In genomic region chr13:76884571-76885202, GRCh38 we compare ENCODE assay signal across 8 cellular contexts. TPM values are rescaled to one million over a fixed set of nuclear protein-coding genes. Genes with fewer than 3 reads are reported as not detected.
A peak's percentile ranks its signal among the peaks of the same experiment; 100 is the strongest.
DNase-seq lines count a peak whose midpoint lies in the region; ATAC-seq, FAIRE-seq and TF ChIP-seq lines count a peak whose summit lies in the region.

No MANE protein-coding gene starts in this region.

- H3K27me3 ChIP-seq in Panc1 (ENCODE audit: control insufficient read depth, insufficient read depth, low read length) (0 out of 2 replicates have a peak, but pooled peaks cover 2% of the 10 kb centered on the region), pancreas (peaks cover 0 to 9% (median 0%) of the 10 kb centered on the region in 4 donors)

- peak overlapping the region; percentile 46 to 53 for H3K4me3 ChIP-seq in Panc1 (ENCODE audit: low read depth in 2 of 2, low read length in 2 of 2)
- H3K4me3 ChIP-seq in epithelial cell of proximal tubule (ENCODE audit: low read depth, low read length): peak overlapping the region; percentile 62
- H3K4me3 ChIP-seq in pancreas: peak overlapping the region; percentile 66 to 81 (median 68)

- TF ChIP-seq CTCF in Panc1 (IDR thresholded peaks at IDR 0.05) (no peak), epithelial cell of proximal tubule (conservative IDR thresholded peaks at IDR 0.05; ENCODE audit: low read depth, low read length) (no peak), pancreas (IDR thresholded peaks at IDR 0.05) (no peak)

- H3K27ac ChIP-seq in Panc1 (ENCODE audit: low read length) (no peak overlapping the region), pancreas (peak overlapping the region; percentile 65 to 89 (median 74))

- POLR2A ChIA-PET in Panc1 (lab: Charles Lee): no interaction called here

- DNase-seq in EL: peak; percentile 17
- no peak for DNase-seq in Panc1 (ENCODE audit: low read depth, low spot score)
- no peak for DNase-seq in epithelial cell of proximal tubule (ENCODE audit: low read depth)
- DNase-seq in pancreas: no peak
- no peak for DNase-seq in T-helper 9 cell
- DNase-seq in NCI-H1930 (lab: John Stamatoyannopoulos, UW): no peak
- DNase-seq in activated CD8-positive, alpha-beta memory T cell treated with anti-CD3 and anti-CD28 coated beads, Interleukin-2, amount 50 U/mL, for 48 hours: no peak

- H3K9me3 ChIP-seq in Panc1 (ENCODE audit: control insufficient read depth, insufficient read depth, low read depth, low read length): no peaks in the 10 kb centered on the region
- H3K9me3 ChIP-seq in pancreas: no peaks in the 10 kb centered on the region

- 13 to 15% methylated on average over 12 of the region's 12 CpGs for WGBS in pancreas, 2 donors

- in situ Hi-C loops in Panc1 (cut with HindIII; ENCODE audit: low pct_unique_long_range_greater_than_20kb, low sequenced_read_pairs): no loop called here

- FAIRE-seq in pancreas (lab: Jason Lieb, UNC): no peak

- ATAC-seq in Panc1 (no peak), pancreas (no peak), GM21526 (IDR thresholded peaks at IDR 0.05; ENCODE audit: low FRiP score, unreplicated experiment) (no peak)

- H3K4me1 ChIP-seq in Panc1 (ENCODE audit: control insufficient read depth, insufficient read depth, low read length) (no peaks in the 10 kb centered on the region), pancreas (peaks cover 0 to 4% (median 0%) of the 10 kb centered on the region in 3 donors)

- BruUV-seq in Panc1 (replicated peaks; lab: Mats Ljungman, UMichigan): no TSS peak

- H3K36me3 ChIP-seq in Panc1 (ENCODE audit: control insufficient read depth, insufficient read depth, low read length) (no peaks in the 10 kb centered on the region), pancreas (no peaks in the 10 kb centered on the region)

- CTCF ChIA-PET in Panc1 (lab: Charles Lee): no interaction called here

- intact Hi-C loops in Panc1 (cut with micrococcal nuclease; ENCODE audit: unreplicated experiment): no loop called here
- intact Hi-C loops in pancreas (cut with DNase I): no loop called here

RNA-seq across cellular contexts. Expression of gene KCTD12, which starts 1.5 kb away (rescaled TPM):
- total RNA-seq in Panc1 (2021; ENCODE audit: unreplicated experiment) (0.90 TPM), epithelial cell of proximal tubule (3.7 and 4.1 TPM in 2 replicates), pancreas (10 to 100 TPM in 3 of 6 donors, 1 to 10 TPM in 3; 6.3 to 46.1 (median 14.8) TPM)
- polyA plus RNA-seq in Panc1 (2012; ENCODE audit: insufficient read length): 0.41 TPM
- polyA plus RNA-seq in pancreas: 10 to 100 TPM in 1 of 2 donors, 1 to 10 TPM in 1; 7.0 to 21.1 TPM
